17 cellular contexts compared by ENCODE assay signal in genomic region chr9:98189412-98189811, GRCh38.
"Had no signal": no experiment of that assay in that cellular context is flagged by ENCODE, and none has a peak within 500 bp of the region (broad histone marks: within the 10 kb centered on the region; RNA-seq: fewer than 3 reads in every experiment).

No MANE protein-coding gene starts in this region.

- H3K36me3 ChIP-seq: ascending aorta, breast epithelium, gastrocnemius medialis, heart right ventricle, lower lobe of right lung, pancreas, sigmoid colon, vagina had no signal

- ATAC-seq: activated CD4-positive, CD25-positive, alpha-beta regulatory T cell treated with anti-CD3 and anti-CD28 coated beads, Interleukin-2, amount 50 U/mL, for 24 hours; gastrocnemius medialis; heart right ventricle; left cardiac atrium; lower lobe of right lung; pancreas had no signal

- H3K36me3 Mint-ChIP-seq: mesothelial cell of epicardium had no signal

- H3K4me3 Mint-ChIP-seq: mesothelial cell of epicardium had no signal

- H3K9me3 Mint-ChIP-seq: mesothelial cell of epicardium had no signal

- H3K9me3 ChIP-seq: ascending aorta, breast epithelium, gastrocnemius medialis, heart right ventricle, lower lobe of right lung, pancreas, sigmoid colon, vagina had no signal

- H3K27ac ChIP-seq: ascending aorta, breast epithelium, gastrocnemius medialis, heart right ventricle, lower lobe of right lung, pancreas, sigmoid colon, vagina had no signal

- H3K4me3 ChIP-seq: ascending aorta, breast epithelium, gastrocnemius medialis, heart right ventricle, lower lobe of right lung, pancreas, sigmoid colon, vagina had no signal

- H3K4me1 ChIP-seq: ascending aorta, vagina had no signal

- H3K27me3 ChIP-seq: ascending aorta, breast epithelium, gastrocnemius medialis, pancreas, sigmoid colon, vagina had no signal

- DNase-seq: activated CD4-positive, alpha-beta T cell treated with anti-CD3 and anti-CD28 coated beads, Interleukin-2, amount 50 U/mL, for 1 hour; activated CD8-positive, alpha-beta memory T cell treated with anti-CD3 and anti-CD28 coated beads for 24 hours; cerebellar nuclear complex; dermis blood vessel endothelial cell; erythroblast; gastrocnemius medialis; heart right ventricle; left cardiac atrium; lower lobe of right lung; pancreas; sigmoid colon; stimulated activated CD4-positive, alpha-beta T cell treated with anti-CD3 and anti-CD28 coated beads, Interleukin-1b, Interleukin-23, amount 100 ng/mL, for 48 hours had no signal

- H3K27ac Mint-ChIP-seq: mesothelial cell of epicardium had no signal
